9 cellular contexts compared by ENCODE assay signal in the genomic region with DNA sequence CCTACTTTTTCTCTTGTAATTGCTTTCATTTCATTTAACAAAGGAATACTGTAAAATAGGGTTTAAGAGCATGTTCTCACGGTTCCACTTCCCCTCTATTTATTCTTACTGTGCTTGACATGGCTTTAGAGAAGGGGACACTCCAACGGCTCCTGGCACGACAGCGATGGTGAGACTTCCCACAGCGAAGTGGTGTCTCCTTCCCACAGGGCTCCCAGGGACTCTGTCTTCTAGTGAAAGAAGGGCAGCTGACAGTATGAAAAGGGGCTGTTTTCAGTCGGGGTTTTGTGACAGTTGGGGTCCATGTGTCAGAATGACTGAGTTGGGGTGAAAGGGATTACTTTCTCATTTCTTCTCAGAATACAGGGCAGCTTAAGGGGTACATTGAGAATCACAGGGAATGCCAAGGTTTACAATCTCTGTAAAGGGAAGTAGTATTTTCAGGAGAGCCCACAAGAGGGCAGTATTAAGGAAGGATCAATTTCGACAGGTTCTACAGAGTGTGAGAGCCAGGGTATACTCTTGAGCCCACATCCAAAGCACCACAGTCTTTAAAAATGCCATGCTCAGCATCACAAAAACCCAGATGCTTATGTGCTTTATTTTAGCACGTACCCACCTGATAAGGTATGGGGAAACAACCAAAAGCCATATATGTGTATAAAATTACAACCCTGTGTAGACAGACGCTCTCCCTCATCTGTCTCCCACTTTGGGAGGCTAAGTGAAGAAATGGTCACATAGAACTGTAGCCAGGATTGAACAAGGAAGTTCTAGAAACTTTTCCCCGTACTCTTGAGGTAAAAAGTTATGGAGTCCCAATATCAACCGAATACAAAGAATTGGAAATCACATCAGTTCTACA.
DNase-seq lines count a peak whose midpoint lies in the region; ATAC-seq and TF ChIP-seq lines count a peak whose summit lies in the region.
"Had no signal": no experiment of that assay in that cellular context is flagged by ENCODE, and none has a peak within 500 bp of the region (broad histone marks: within the 10 kb centered on the region; RNA-seq: fewer than 3 reads in every experiment).

No MANE protein-coding gene starts in this region.

- DNase-seq in DMS79 treated with DMSO at 0.1 percent for 48 hours (lab: John Stamatoyannopoulos, UW) = peak; percentile 25
- DNase-seq in DMS79 (lab: John Stamatoyannopoulos, UW) = no peak
- peak; percentile 3 for DNase-seq in NCI-H1092 (lab: John Stamatoyannopoulos, UW)
- peak; percentile 49 for DNase-seq in astrocyte of the spinal cord (ENCODE audit: low read depth, low spot score)
- peak; percentile 30 for DNase-seq in medulla oblongata (ENCODE audit: extremely low spot score)
- DNase-seq in stimulated activated naive CD8-positive, alpha-beta T cell treated with anti-CD3 and anti-CD28 coated beads, Interleukin-15, Interleukin-2, amounts not matched to agents 100 U/mL and 50 U/mL, for 24 hours = no peak
- DNase-seq: naive B cell had no signal

- in situ Hi-C loops in astrocyte of the spinal cord (cut with HindIII; ENCODE audit: low sequenced_read_pairs) = no loop called here

- ATAC-seq in stimulated activated naive CD8-positive, alpha-beta T cell treated with anti-CD3 and anti-CD28 coated beads, Interleukin-15, Interleukin-2, amounts not matched to agents 100 U/mL and 50 U/mL, for 24 hours = no peak
- ATAC-seq in GM19452 (IDR thresholded peaks at IDR 0.05; ENCODE audit: unreplicated experiment) = no peak
- ATAC-seq in GM18502 (IDR thresholded peaks at IDR 0.05; ENCODE audit: poor library complexity, unreplicated experiment) = no peak

- TF ChIP-seq CTCF in astrocyte of the spinal cord (IDR thresholded peaks at IDR 0.05; ENCODE audit: low read depth, low read length) = peak; percentile 59

- no peak overlapping the region for H3K4me3 ChIP-seq in astrocyte of the spinal cord (ENCODE audit: low read depth, low read length)

Comparison
In these comparisons a context has a peak if more than half of its experiments do, and no peak if none do; other contexts are left out.
1. DNase-seq: peak in DMS79 treated with DMSO at 0.1 percent for 48 hours (single experiment), NCI-H1092 (single experiment), astrocyte of the spinal cord (single experiment) and medulla oblongata (single experiment); none in DMS79 (single experiment) and stimulated activated naive CD8-positive, alpha-beta T cell treated with anti-CD3 and anti-CD28 coated beads, Interleukin-15, Interleukin-2, amounts not matched to agents 100 U/mL and 50 U/mL, for 24 hours (single experiment).